Comparison of ENCODE assay signal across 34 cellular contexts in genomic region chr15:70832176-70832575, GRCh38. TPM values are rescaled to one million over a fixed set of nuclear protein-coding genes. Genes with fewer than 3 reads are reported as not detected.
"Had no signal": no experiment of that assay in that cellular context is flagged by ENCODE, and none has a peak within 500 bp of the region (broad histone marks: within the 10 kb centered on the region; RNA-seq: fewer than 3 reads in every experiment).

No MANE protein-coding gene starts in this region.

- H2AFZ ChIP-seq: PC-9 had no signal

- H3K27me3 Mint-ChIP-seq: activated naive CD8-positive, alpha-beta T cell treated with anti-CD3 and anti-CD28 coated beads for 36 hours had no signal

- H3K36me3 Mint-ChIP-seq: activated CD8-positive, alpha-beta memory T cell treated with anti-CD3 and anti-CD28 coated beads, Interleukin-2, amount 10 ng/mL, durations not matched to agents 7 days and 5 days; activated naive CD8-positive, alpha-beta T cell treated with anti-CD3 and anti-CD28 coated beads for 36 hours had no signal

- H3K27ac ChIP-seq: brain microvascular endothelial cell, WERI-Rb-1 had no signal

- H3K4me1 Mint-ChIP-seq: activated CD4-positive, alpha-beta memory T cell treated with anti-CD3 and anti-CD28 coated beads, Interleukin-2, amount 10 ng/mL, durations not matched to agents 7 days and 5 days; activated CD8-positive, alpha-beta memory T cell treated with anti-CD3 and anti-CD28 coated beads, Interleukin-2, amount 10 ng/mL, durations not matched to agents 7 days and 5 days; activated naive CD8-positive, alpha-beta T cell treated with anti-CD3 and anti-CD28 coated beads for 36 hours; activated T-helper 17 cell treated with anti-CD3 and anti-CD28 coated beads, Interleukin-2, amount 50 U/mL, for 72 hours had no signal

- H3K4me2 ChIP-seq: PC-9 had no signal

- H3K27me3 ChIP-seq: brain microvascular endothelial cell had no signal

- ATAC-seq: activated CD8-positive, alpha-beta memory T cell treated with anti-CD3 and anti-CD28 coated beads, Interleukin-2, amount 10 ng/mL, durations not matched to agents 7 days and 5 days; activated T-cell treated with anti-CD3 and anti-CD28 coated beads, Interleukin-2, amount 50 U/mL, for 72 hours; activated T-helper 17 cell treated with anti-CD3 and anti-CD28 coated beads, Interleukin-2, amount 50 U/mL, for 72 hours had no signal

- DNase-seq: activated CD4-positive, alpha-beta memory T cell treated with anti-CD3 and anti-CD28 coated beads, Interleukin-2, amount 10 ng/mL, durations not matched to agents 7 days and 5 days; activated CD4-positive, alpha-beta T cell treated with anti-CD3 and anti-CD28 coated beads for 1 hour; activated CD4-positive, alpha-beta T cell treated with anti-CD3 and anti-CD28 coated beads for 48 hours; activated CD4-positive, CD25-positive, alpha-beta regulatory T cell; activated CD8-positive, alpha-beta memory T cell treated with anti-CD3 and anti-CD28 coated beads for 24 hours; activated CD8-positive, alpha-beta memory T cell treated with anti-CD3 and anti-CD28 coated beads, Interleukin-2, amount 10 ng/mL, durations not matched to agents 7 days and 5 days; activated CD8-positive, alpha-beta memory T cell treated with anti-CD3 and anti-CD28 coated beads, Interleukin-2, amount 50 U/mL, for 48 hours; activated effector memory CD4-positive, alpha-beta T cell treated with anti-CD3 and anti-CD28 coated beads, Interleukin-2, amount 50 U/mL, for 16 hours; activated naive CD4-positive, alpha-beta T cell; activated naive CD4-positive, alpha-beta T cell treated with anti-CD3 and anti-CD28 coated beads, Interleukin-2, amount 50 U/mL, for 16 hours; activated naive CD8-positive, alpha-beta T cell treated with anti-CD3 and anti-CD28 coated beads for 36 hours; activated T-cell treated with anti-CD3 and anti-CD28 coated beads, Interleukin-2, amount 50 U/mL, for 72 hours; amniotic stem cell; aorta; brain microvascular endothelial cell; NCI-H1092 treated with DMSO at 0.1 percent for 48 hours; NCI-H1417; NCI-H146; NCI-H187; NCI-H2029 treated with DMSO at 0.1 percent for 48 hours; NCI-H2107; NCI-H2171; NCI-H510A; NCI-H526; NCI-H748 treated with DMSO at 0.1 percent for 48 hours; PC-9; Right ventricle myocardium superior; SW 1271; T-helper 1 cell; T1000; WERI-Rb-1 had no signal

- H3K4me3 ChIP-seq: PC-9 had no signal

- H3K9me3 Mint-ChIP-seq: activated CD4-positive, alpha-beta memory T cell treated with anti-CD3 and anti-CD28 coated beads, Interleukin-2, amount 10 ng/mL, durations not matched to agents 7 days and 5 days; activated naive CD8-positive, alpha-beta T cell treated with anti-CD3 and anti-CD28 coated beads for 36 hours; activated T-cell treated with anti-CD3 and anti-CD28 coated beads, Interleukin-2, amount 50 U/mL, for 72 hours; activated T-helper 17 cell treated with anti-CD3 and anti-CD28 coated beads, Interleukin-2, amount 50 U/mL, for 72 hours had no signal

- H3K27ac Mint-ChIP-seq: activated CD4-positive, alpha-beta memory T cell treated with anti-CD3 and anti-CD28 coated beads, Interleukin-2, amount 10 ng/mL, durations not matched to agents 7 days and 5 days; activated CD8-positive, alpha-beta memory T cell treated with anti-CD3 and anti-CD28 coated beads, Interleukin-2, amount 10 ng/mL, durations not matched to agents 7 days and 5 days; activated naive CD8-positive, alpha-beta T cell treated with anti-CD3 and anti-CD28 coated beads for 36 hours; activated T-cell treated with anti-CD3 and anti-CD28 coated beads, Interleukin-2, amount 50 U/mL, for 72 hours; activated T-helper 17 cell treated with anti-CD3 and anti-CD28 coated beads, Interleukin-2, amount 50 U/mL, for 72 hours had no signal

- H3K4me3 Mint-ChIP-seq: activated CD4-positive, alpha-beta memory T cell treated with anti-CD3 and anti-CD28 coated beads, Interleukin-2, amount 10 ng/mL, durations not matched to agents 7 days and 5 days; activated CD8-positive, alpha-beta memory T cell treated with anti-CD3 and anti-CD28 coated beads, Interleukin-2, amount 10 ng/mL, durations not matched to agents 7 days and 5 days; activated naive CD8-positive, alpha-beta T cell treated with anti-CD3 and anti-CD28 coated beads for 36 hours; activated T-cell treated with anti-CD3 and anti-CD28 coated beads, Interleukin-2, amount 50 U/mL, for 72 hours; activated T-helper 17 cell treated with anti-CD3 and anti-CD28 coated beads, Interleukin-2, amount 50 U/mL, for 72 hours had no signal

RNA-seq across cellular contexts. Expression of gene LARP6, which starts 21.8 kb away (rescaled TPM):
- total RNA-seq: activated CD4-positive, alpha-beta memory T cell treated with anti-CD3 and anti-CD28 coated beads, Interleukin-2, amount 10 ng/mL, durations not matched to agents 7 days and 5 days; activated CD8-positive, alpha-beta memory T cell treated with anti-CD3 and anti-CD28 coated beads, Interleukin-2, amount 10 ng/mL, durations not matched to agents 7 days and 5 days; OCI-LY7; T-helper 2 cell treated with Interferon-gamma antibody and Interleukin-4, amounts not matched to agents 100 ng/mL and 5 ng/mL, for 36 hours had no signal
